In the genomic region with DNA sequence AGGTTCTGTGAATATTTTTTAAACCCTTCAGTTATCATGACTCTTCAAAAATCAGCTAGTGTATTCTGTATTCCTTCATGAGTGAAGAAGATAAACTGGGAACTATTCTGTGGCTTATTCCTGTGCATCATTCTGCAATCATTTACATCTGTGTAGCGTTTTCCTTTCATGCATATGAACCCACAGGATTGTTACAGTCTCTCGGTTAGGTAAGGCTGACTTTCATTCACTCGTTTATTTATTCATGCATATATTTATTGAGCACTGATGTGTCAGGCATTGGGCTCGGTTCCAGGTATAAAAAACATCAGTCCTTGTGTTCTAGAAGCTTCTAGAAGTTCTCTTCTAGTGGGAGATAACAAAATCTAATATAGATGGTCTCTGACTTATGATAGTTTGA, we compare ENCODE assay signal across 22 cellular contexts.
"Had no signal": no experiment of that assay in that cellular context is flagged by ENCODE, and none has a peak within 500 bp of the region (broad histone marks: within the 10 kb centered on the region; RNA-seq: fewer than 3 reads in every experiment).

No MANE protein-coding gene starts in this region.

- DNase-seq: IMR-90; Karpas-422; KG1; MG63; NCI-H1092; NCI-H1105 treated with DMSO at 0.1 percent for 48 hours; NCI-H1417 treated with DMSO at 0.1 percent for 48 hours; NCI-H146; NCI-H1694 treated with DMSO at 0.1 percent for 48 hours; NCI-H1930; NCI-H2081; NCI-H2107; NCI-H2227 treated with DMSO at 0.1 percent for 48 hours; NCI-H524; NCI-H526 treated with DMSO at 0.1 percent for 48 hours; NCI-H774; NK-92 treated with Interleukin-12 subunit alpha and Interleukin-12 subunit beta, amount 100 ng/mL, for 24 hours; OCI-M1; Right ventricle myocardium superior; RPMI8226; SIG-M5 had no signal

- ATAC-seq: HepG2 had no signal
